ENCODE assay signal across 25 cellular contexts in the genomic region with DNA sequence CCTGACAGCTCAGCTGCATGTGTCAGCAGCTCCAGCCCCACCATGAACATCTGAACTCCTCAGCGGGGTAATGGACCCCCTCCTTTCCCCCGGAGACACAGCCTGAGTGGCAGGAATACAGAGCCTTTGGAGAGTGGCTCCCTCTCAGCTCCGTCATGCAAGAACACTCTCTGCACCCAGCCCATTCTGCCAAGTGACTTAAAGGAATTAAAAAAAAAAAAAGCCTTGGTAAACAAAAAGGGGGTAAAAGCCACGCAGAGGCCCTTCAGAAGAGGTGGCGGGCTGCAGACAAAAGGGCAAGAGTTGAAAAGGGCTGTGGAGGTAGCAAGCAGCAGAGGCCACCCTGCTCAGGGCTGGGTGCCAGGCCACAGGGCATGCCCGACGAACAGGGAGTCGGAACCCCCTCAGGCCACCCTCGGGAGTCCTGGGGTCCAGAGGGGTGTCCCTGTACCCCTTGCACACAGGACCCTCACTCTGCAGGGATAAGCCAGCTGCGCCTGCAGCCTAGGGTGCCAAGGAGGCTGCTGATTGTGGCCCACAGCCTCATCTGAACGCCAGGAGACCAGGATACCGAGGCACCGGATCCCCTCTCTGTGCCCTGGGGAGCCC.
DNase-seq lines count a peak whose midpoint lies in the region; ATAC-seq and TF ChIP-seq lines count a peak whose summit lies in the region.
"Had no signal": no experiment of that assay in that cellular context is flagged by ENCODE, and none has a peak within 500 bp of the region (broad histone marks: within the 10 kb centered on the region; RNA-seq: fewer than 3 reads in every experiment).

No MANE protein-coding gene starts in this region.

- ATAC-seq in left lung (peak; percentile 41), HG02884 (IDR thresholded peaks at IDR 0.05; ENCODE audit: unreplicated experiment) (no peak)
- ATAC-seq: left cardiac atrium; stimulated activated naive CD8-positive, alpha-beta T cell treated with anti-CD3 and anti-CD28 coated beads, Interleukin-15, Interleukin-2, amounts not matched to agents 100 U/mL and 50 U/mL, for 24 hours had no signal

- H3K36me3 ChIP-seq in SK-N-MC (ENCODE audit: insufficient read depth, low read length) (no peaks in the 10 kb centered on the region), left lung (no peaks in the 10 kb centered on the region)
- no peaks in the 10 kb centered on the region for H3K36me3 ChIP-seq in effector memory CD4-positive, alpha-beta T cell (ENCODE audit: control insufficient read depth, insufficient read depth, low read length)
- H3K36me3 ChIP-seq: colonic mucosa, SJSA1, tibial artery had no signal

- H3K27me3 Mint-ChIP-seq in CD14-positive monocyte (ENCODE audit: low read depth in 3 of 3): peaks cover 0 to 5% (median 3%) of the 10 kb centered on the region in 3 donors

- no peaks in the 10 kb centered on the region for H3K36me3 Mint-ChIP-seq in CD14-positive monocyte
- H3K36me3 Mint-ChIP-seq: activated naive CD4-positive, alpha-beta T cell treated with anti-CD3 and anti-CD28 coated beads, Interleukin-2, amount 10 ng/mL, durations not matched to agents 7 days and 5 days had no signal

- H3K4me3 ChIP-seq in SK-N-MC (no peak overlapping the region), left lung (no peak overlapping the region)
- no peak overlapping the region for H3K4me3 ChIP-seq in effector memory CD4-positive, alpha-beta T cell (ENCODE audit: insufficient read depth, low read depth, low read length, poor library complexity, severe bottlenecking)
- H3K4me3 ChIP-seq: colonic mucosa, SJSA1, tibial artery had no signal

- no peak overlapping the region for H3K27ac Mint-ChIP-seq in CD14-positive monocyte
- H3K27ac Mint-ChIP-seq: activated naive CD4-positive, alpha-beta T cell treated with anti-CD3 and anti-CD28 coated beads, Interleukin-2, amount 10 ng/mL, durations not matched to agents 7 days and 5 days; B cell; memory B cell had no signal

- H3K4me3 Mint-ChIP-seq in CD14-positive monocyte: no peak overlapping the region
- H3K4me3 Mint-ChIP-seq: activated naive CD4-positive, alpha-beta T cell treated with anti-CD3 and anti-CD28 coated beads, Interleukin-2, amount 10 ng/mL, durations not matched to agents 7 days and 5 days; B cell; memory B cell had no signal

- peak overlapping the region; percentile 53 for H3K27ac ChIP-seq in SK-N-MC
- H3K27ac ChIP-seq in left lung: no peak overlapping the region
- no peak overlapping the region for H3K27ac ChIP-seq in effector memory CD4-positive, alpha-beta T cell (ENCODE audit: insufficient read depth, low read length, poor library complexity, severe bottlenecking)
- H3K27ac ChIP-seq: colonic mucosa, SJSA1, tibial artery had no signal

- peaks cover 0 to 6% (median 0%) of the 10 kb centered on the region in 7 donors for H3K9me3 Mint-ChIP-seq in CD14-positive monocyte
- H3K9me3 Mint-ChIP-seq: activated naive CD4-positive, alpha-beta T cell treated with anti-CD3 and anti-CD28 coated beads, Interleukin-2, amount 10 ng/mL, durations not matched to agents 7 days and 5 days; memory B cell had no signal

- no peak overlapping the region for H3K9ac ChIP-seq in SK-N-MC (ENCODE audit: insufficient read length)

- DNase-seq in NCI-H82 (lab: John Stamatoyannopoulos, UW): peak; percentile 47
- no peak for DNase-seq in NCI-H82 treated with DMSO at 0.1 percent for 48 hours (lab: John Stamatoyannopoulos, UW; ENCODE audit: unreplicated experiment)
- no peak for DNase-seq in SK-N-MC (ENCODE audit: low read depth, low spot score)
- DNase-seq in left lung: no peak
- DNase-seq in CD14-positive monocyte (ENCODE audit: low spot score): no peak
- DNase-seq in effector memory CD4-positive, alpha-beta T cell: no peak
- DNase-seq: activated CD4-positive, alpha-beta T cell treated with anti-CD3 and anti-CD28 coated beads, Interleukin-2, amount 50 U/mL, for 4 hours; activated CD8-positive, alpha-beta memory T cell treated with anti-CD3 and anti-CD28 coated beads, Interleukin-2, amount 50 U/mL, for 4 hours; activated naive CD4-positive, alpha-beta T cell treated with anti-CD3 and anti-CD28 coated beads, Interleukin-2, amount 10 ng/mL, durations not matched to agents 7 days and 5 days; colonic mucosa; DMS53; GDM1; GOT3; IMR-90; left cardiac atrium; NCI-H1105; NCI-H2227 treated with DMSO at 0.1 percent for 48 hours; RPMI8226; stimulated activated naive CD8-positive, alpha-beta T cell treated with anti-CD3 and anti-CD28 coated beads, Interleukin-15, Interleukin-2, amounts not matched to agents 100 U/mL and 50 U/mL, for 24 hours; T-helper 1 cell; tibial artery had no signal

- H3K9me3 ChIP-seq in SK-N-MC (ENCODE audit: low read depth, low read length) (no peaks in the 10 kb centered on the region), left lung (no peaks in the 10 kb centered on the region)
- H3K9me3 ChIP-seq in effector memory CD4-positive, alpha-beta T cell (ENCODE audit: control insufficient read depth, low read length): no peaks in the 10 kb centered on the region
- H3K9me3 ChIP-seq: colonic mucosa, SJSA1, tibial artery had no signal

- H3K4me1 Mint-ChIP-seq in CD14-positive monocyte: no peaks in the 10 kb centered on the region
- H3K4me1 Mint-ChIP-seq: activated naive CD4-positive, alpha-beta T cell treated with anti-CD3 and anti-CD28 coated beads, Interleukin-2, amount 10 ng/mL, durations not matched to agents 7 days and 5 days; B cell had no signal

- no peaks in the 10 kb centered on the region for H3K4me1 ChIP-seq in left lung
- no peaks in the 10 kb centered on the region for H3K4me1 ChIP-seq in effector memory CD4-positive, alpha-beta T cell (ENCODE audit: control insufficient read depth, insufficient read depth, low read length, poor library complexity, severe bottlenecking)
- H3K4me1 ChIP-seq: colonic mucosa, SJSA1, tibial artery had no signal

- intact Hi-C loops in left lung (cut with DNase I): no loop called here
- intact Hi-C loops in CD14-positive monocyte (cut with micrococcal nuclease): no loop called here

- TF ChIP-seq CTCF in left lung (IDR thresholded peaks at IDR 0.05) (no peak), CD14-positive monocyte (IDR thresholded peaks at IDR 0.05) (no peak)

- no peaks in the 10 kb centered on the region for H3K27me3 ChIP-seq in left lung
- H3K27me3 ChIP-seq in effector memory CD4-positive, alpha-beta T cell (replicated peaks; ENCODE audit: control insufficient read depth, insufficient read depth, low read length, poor library complexity, severe bottlenecking): no peaks in the 10 kb centered on the region
- H3K27me3 ChIP-seq: colonic mucosa, SJSA1, tibial artery had no signal
